ENCODE assay signal across 1 cellular context in the genomic region with DNA sequence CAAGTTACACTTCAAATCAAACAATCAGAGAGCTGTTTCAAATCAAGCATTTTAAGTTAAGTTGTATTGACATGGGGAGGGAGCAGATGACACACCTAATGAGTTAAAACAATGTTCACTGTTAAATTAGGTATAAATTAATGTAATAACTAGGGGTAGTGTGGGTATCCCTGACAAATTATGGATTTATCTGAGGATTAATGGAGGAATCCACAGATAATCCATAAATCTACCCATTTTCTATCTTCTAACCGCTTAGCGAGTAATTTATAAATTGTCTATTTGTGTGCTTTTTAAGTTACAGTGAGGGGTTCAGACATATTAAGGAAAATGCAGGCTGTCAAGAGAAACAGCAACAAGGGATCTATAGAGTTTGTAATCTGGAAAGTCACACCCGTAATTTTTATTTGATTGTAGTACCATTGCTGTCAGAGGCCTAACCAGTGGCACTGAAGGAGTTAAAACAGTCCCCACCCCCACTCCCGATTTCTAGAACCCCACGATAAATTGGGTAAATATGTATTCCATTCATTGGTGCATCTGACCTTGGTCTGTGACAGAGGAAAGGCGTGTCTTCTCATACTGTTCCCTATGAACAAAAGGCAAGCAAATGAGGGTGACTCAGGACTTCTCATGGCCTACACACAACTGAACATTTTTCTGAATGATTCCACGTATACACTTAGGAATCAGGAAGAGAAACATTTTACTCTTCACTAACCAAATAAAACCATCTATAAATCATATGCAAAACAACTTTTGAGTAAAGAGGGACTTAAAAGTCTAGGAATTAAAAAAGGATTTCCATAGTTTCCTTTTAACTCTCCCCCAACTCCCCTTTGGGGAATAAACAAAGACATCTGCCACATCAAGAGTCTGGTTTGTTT.
TF ChIP-seq lines count a peak whose summit lies in the region.

No MANE protein-coding gene starts in this region.

TF ChIP-seq in HepG2, 621 proteins besides CTCF, POLR2A, EP300 and RAD21 (continued from another document and continues in another):
- TF ChIP-seq, protein P1, sequence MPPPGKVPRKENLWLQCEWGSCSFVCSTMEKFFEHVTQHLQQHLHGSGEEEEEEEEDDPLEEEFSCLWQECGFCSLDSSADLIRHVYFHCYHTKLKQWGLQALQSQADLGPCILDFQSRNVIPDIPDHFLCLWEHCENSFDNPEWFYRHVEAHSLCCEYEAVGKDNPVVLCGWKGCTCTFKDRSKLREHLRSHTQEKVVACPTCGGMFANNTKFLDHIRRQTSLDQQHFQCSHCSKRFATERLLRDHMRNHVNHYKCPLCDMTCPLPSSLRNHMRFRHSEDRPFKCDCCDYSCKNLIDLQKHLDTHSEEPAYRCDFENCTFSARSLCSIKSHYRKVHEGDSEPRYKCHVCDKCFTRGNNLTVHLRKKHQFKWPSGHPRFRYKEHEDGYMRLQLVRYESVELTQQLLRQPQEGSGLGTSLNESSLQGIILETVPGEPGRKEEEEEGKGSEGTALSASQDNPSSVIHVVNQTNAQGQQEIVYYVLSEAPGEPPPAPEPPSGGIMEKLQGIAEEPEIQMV (CRISPR knock-in tag; IDR thresholded peaks at IDR 0.05; ENCODE audit: low read depth) = no peak
- no peak for TF ChIP-seq ZNF713 (CRISPR knock-in tag; IDR thresholded peaks at IDR 0.05)
- peak; percentile 39; the same call in 1 of the 2 replicates for TF ChIP-seq CEBPG (CRISPR knock-in tag; IDR thresholded peaks at IDR 0.05)
- TF ChIP-seq ZNF792 (CRISPR knock-in tag; IDR thresholded peaks at IDR 0.05) = 0 out of 2 replicates have a peak, but pooled peaks have one; percentile 60
- TF ChIP-seq, protein P2, sequence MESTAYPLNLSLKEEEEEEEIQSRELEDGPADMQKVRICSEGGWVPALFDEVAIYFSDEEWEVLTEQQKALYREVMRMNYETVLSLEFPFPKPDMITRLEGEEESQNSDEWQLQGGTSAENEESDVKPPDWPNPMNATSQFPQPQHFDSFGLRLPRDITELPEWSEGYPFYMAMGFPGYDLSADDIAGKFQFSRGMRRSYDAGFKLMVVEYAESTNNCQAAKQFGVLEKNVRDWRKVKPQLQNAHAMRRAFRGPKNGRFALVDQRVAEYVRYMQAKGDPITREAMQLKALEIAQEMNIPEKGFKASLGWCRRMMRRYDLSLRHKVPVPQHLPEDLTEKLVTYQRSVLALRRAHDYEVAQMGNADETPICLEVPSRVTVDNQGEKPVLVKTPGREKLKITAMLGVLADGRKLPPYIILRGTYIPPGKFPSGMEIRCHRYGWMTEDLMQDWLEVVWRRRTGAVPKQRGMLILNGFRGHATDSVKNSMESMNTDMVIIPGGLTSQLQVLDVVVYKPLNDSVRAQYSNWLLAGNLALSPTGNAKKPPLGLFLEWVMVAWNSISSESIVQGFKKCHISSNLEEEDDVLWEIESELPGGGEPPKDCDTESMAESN (CRISPR knock-in tag; conservative IDR thresholded peaks at IDR 0.05) = 0 out of 2 replicates have a peak, but pooled peaks have one; percentile 38
- TF ChIP-seq NR2F6 (IDR thresholded peaks at IDR 0.05) = peak; percentile 56; the same call in 1 of the 2 replicates
- no peak for TF ChIP-seq NR2F6 (CRISPR knock-in tag; IDR thresholded peaks at IDR 0.05)
- TF ChIP-seq ARNT2 (CRISPR knock-in tag; IDR thresholded peaks at IDR 0.05; ENCODE audit: low read depth) = no peak
- no peak for TF ChIP-seq AKNA (CRISPR knock-in tag; IDR thresholded peaks at IDR 0.05; ENCODE audit: borderline replicate concordance)
- TF ChIP-seq GPBP1L1 (CRISPR knock-in tag; IDR thresholded peaks at IDR 0.05) = no peak
- no peak for TF ChIP-seq ZNF224 (CRISPR knock-in tag; IDR thresholded peaks at IDR 0.05)
- TF ChIP-seq ZNF333 (CRISPR knock-in tag; IDR thresholded peaks at IDR 0.05; ENCODE audit: borderline replicate concordance) = no peak
- peak; percentile 6; the same call in 1 of the 2 replicates for TF ChIP-seq SSRP1 (CRISPR knock-in tag; IDR thresholded peaks at IDR 0.05)
- peak; percentile 61 for TF ChIP-seq SRSF4 (IDR thresholded peaks at IDR 0.05; ENCODE audit: low read depth, low read length, poor library complexity, severe bottlenecking)
- TF ChIP-seq ZNF276 (CRISPR knock-in tag; IDR thresholded peaks at IDR 0.05; ENCODE audit: low read depth) = no peak
- TF ChIP-seq, protein P3, sequence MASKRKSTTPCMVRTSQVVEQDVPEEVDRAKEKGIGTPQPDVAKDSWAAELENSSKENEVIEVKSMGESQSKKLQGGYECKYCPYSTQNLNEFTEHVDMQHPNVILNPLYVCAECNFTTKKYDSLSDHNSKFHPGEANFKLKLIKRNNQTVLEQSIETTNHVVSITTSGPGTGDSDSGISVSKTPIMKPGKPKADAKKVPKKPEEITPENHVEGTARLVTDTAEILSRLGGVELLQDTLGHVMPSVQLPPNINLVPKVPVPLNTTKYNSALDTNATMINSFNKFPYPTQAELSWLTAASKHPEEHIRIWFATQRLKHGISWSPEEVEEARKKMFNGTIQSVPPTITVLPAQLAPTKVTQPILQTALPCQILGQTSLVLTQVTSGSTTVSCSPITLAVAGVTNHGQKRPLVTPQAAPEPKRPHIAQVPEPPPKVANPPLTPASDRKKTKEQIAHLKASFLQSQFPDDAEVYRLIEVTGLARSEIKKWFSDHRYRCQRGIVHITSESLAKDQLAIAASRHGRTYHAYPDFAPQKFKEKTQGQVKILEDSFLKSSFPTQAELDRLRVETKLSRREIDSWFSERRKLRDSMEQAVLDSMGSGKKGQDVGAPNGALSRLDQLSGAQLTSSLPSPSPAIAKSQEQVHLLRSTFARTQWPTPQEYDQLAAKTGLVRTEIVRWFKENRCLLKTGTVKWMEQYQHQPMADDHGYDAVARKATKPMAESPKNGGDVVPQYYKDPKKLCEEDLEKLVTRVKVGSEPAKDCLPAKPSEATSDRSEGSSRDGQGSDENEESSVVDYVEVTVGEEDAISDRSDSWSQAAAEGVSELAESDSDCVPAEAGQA (IDR thresholded peaks at IDR 0.05; ENCODE audit: low read depth) = no peak
- TF ChIP-seq, protein P3 (CRISPR knock-in tag; IDR thresholded peaks at IDR 0.05; ENCODE audit: borderline replicate concordance) = no peak
- no peak for TF ChIP-seq RCOR2 (CRISPR knock-in tag; IDR thresholded peaks at IDR 0.05)
- TF ChIP-seq AKAP8 (CRISPR knock-in tag; IDR thresholded peaks at IDR 0.05) = no peak
- TF ChIP-seq ATM (IDR thresholded peaks at IDR 0.05; ENCODE audit: borderline replicate concordance) = no peak
- TF ChIP-seq ZNF3 (CRISPR knock-in tag; IDR thresholded peaks at IDR 0.05) = no peak
- no peak for TF ChIP-seq ZNF282 (IDR thresholded peaks at IDR 0.05; ENCODE audit: partially characterized antibody)
- TF ChIP-seq TCF7 (IDR thresholded peaks at IDR 0.05; ENCODE audit: low read depth) = peak; percentile 44
- TF ChIP-seq, protein P4, sequence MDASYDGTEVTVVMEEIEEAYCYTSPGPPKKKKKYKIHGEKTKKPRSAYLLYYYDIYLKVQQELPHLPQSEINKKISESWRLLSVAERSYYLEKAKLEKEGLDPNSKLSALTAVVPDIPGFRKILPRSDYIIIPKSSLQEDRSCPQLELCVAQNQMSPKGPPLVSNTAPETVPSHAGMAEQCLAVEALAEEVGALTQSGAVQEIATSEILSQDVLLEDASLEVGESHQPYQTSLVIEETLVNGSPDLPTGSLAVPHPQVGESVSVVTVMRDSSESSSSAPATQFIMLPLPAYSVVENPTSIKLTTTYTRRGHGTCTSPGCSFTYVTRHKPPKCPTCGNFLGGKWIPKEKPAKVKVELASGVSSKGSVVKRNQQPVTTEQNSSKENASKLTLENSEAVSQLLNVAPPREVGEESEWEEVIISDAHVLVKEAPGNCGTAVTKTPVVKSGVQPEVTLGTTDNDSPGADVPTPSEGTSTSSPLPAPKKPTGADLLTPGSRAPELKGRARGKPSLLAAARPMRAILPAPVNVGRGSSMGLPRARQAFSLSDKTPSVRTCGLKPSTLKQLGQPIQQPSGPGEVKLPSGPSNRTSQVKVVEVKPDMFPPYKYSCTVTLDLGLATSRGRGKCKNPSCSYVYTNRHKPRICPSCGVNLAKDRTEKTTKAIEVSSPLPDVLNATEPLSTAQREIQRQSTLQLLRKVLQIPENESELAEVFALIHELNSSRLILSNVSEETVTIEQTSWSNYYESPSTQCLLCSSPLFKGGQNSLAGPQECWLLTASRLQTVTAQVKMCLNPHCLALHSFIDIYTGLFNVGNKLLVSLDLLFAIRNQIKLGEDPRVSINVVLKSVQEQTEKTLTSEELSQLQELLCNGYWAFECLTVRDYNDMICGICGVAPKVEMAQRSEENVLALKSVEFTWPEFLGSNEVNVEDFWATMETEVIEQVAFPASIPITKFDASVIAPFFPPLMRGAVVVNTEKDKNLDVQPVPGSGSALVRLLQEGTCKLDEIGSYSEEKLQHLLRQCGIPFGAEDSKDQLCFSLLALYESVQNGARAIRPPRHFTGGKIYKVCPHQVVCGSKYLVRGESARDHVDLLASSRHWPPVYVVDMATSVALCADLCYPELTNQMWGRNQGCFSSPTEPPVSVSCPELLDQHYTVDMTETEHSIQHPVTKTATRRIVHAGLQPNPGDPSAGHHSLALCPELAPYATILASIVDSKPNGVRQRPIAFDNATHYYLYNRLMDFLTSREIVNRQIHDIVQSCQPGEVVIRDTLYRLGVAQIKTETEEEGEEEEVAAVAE (CRISPR knock-in tag; IDR thresholded peaks at IDR 0.05; ENCODE audit: borderline replicate concordance) = 0 out of 2 replicates have a peak, but pooled peaks have one; percentile 38
- peak; percentile 31; the same call in 1 of the 2 replicates for TF ChIP-seq JUND (CRISPR knock-in tag; IDR thresholded peaks at IDR 0.05)
- no peak for TF ChIP-seq MEIS2 (CRISPR knock-in tag; IDR thresholded peaks at IDR 0.05)
- no peak for TF ChIP-seq EED (CRISPR knock-in tag; IDR thresholded peaks at IDR 0.05)
- TF ChIP-seq BCL6 (CRISPR knock-in tag; IDR thresholded peaks at IDR 0.05) = peak; percentile 68
